In genomic region chr5:127699416-127699815, GRCh38 we compare ENCODE assay signal across 24 cellular contexts. TPM values are rescaled to one million over a fixed set of nuclear protein-coding genes. Genes with fewer than 3 reads are reported as not detected.
"Had no signal": no experiment of that assay in that cellular context is flagged by ENCODE, and none has a peak within 500 bp of the region (broad histone marks: within the 10 kb centered on the region; RNA-seq: fewer than 3 reads in every experiment).

No MANE protein-coding gene starts in this region.

- H3K27ac Mint-ChIP-seq: dendritic cell treated with granulocyte-macrophage colony-stimulating factor and Interleukin-4, amounts not matched to agents 40 ng/mL and 50 ng/mL, for 4 days; natural killer cell; neural progenitor cell had no signal

- H3K9me3 Mint-ChIP-seq: dendritic cell treated with granulocyte-macrophage colony-stimulating factor and Interleukin-4, amounts not matched to agents 40 ng/mL and 50 ng/mL, for 4 days; neural progenitor cell had no signal

- H3K27ac ChIP-seq: esophagus squamous epithelium, heart left ventricle, neural progenitor cell, right atrium auricular region had no signal

- H3K4me1 ChIP-seq: esophagus squamous epithelium had no signal

- H3K4me3 ChIP-seq: esophagus squamous epithelium, heart left ventricle, lung, neural progenitor cell, right atrium auricular region had no signal

- ATAC-seq: heart left ventricle, left colon, left ventricle myocardium superior, natural killer cell had no signal

- H3K4me1 Mint-ChIP-seq: natural killer cell had no signal

- H3K4me3 Mint-ChIP-seq: dendritic cell treated with granulocyte-macrophage colony-stimulating factor and Interleukin-4, amounts not matched to agents 40 ng/mL and 50 ng/mL, for 4 days; natural killer cell; neural progenitor cell had no signal

- H3K27me3 ChIP-seq: esophagus squamous epithelium, heart left ventricle, neural progenitor cell, right atrium auricular region had no signal

- H3K36me3 ChIP-seq: esophagus squamous epithelium, heart left ventricle, neural progenitor cell, right atrium auricular region had no signal

- DNase-seq: esophagus squamous epithelium; heart left ventricle; hippocampal formation; left colon; left ventricle myocardium superior; natural killer cell; posterior cingulate gyrus; small intestine; stimulated activated CD4-positive, alpha-beta T cell treated with anti-CD3 and anti-CD28 coated beads, Interleukin-12 subunit alpha, Interleukin-12 subunit beta, amount 100 ng/mL, for 4 hours; stimulated activated naive CD4-positive, alpha-beta T cell treated with Interleukin-2 at 50 U/mL for 16 hours; trophoblast cell had no signal

- H2AFZ ChIP-seq: neural progenitor cell had no signal

- H3K36me3 Mint-ChIP-seq: natural killer cell, neural progenitor cell had no signal

- H3K27me3 Mint-ChIP-seq: dendritic cell treated with granulocyte-macrophage colony-stimulating factor and Interleukin-4, amounts not matched to agents 40 ng/mL and 50 ng/mL, for 4 days had no signal

- H3K9me3 ChIP-seq: esophagus squamous epithelium, heart left ventricle, right atrium auricular region had no signal

RNA-seq across cellular contexts. Expression of gene CCDC192, which starts 3.8 kb away (rescaled TPM):
- total RNA-seq: epithelial cell of proximal tubule, esophagus squamous epithelium, frontal cortex, glomerular endothelial cell, kidney epithelial cell, left colon, left ventricle myocardium superior, mononuclear cell, natural killer cell, osteoblast, pulmonary artery endothelial cell, right atrium auricular region, urinary bladder had no signal

RNA-seq across cellular contexts. Expression of gene CTXN3, which starts 50.5 kb away (rescaled TPM):
- total RNA-seq: epithelial cell of proximal tubule, glomerular endothelial cell, heart left ventricle, kidney epithelial cell, left colon, left ventricle myocardium superior, lung, mesenteric fat pad, mononuclear cell, natural killer cell, osteoblast, pulmonary artery endothelial cell, right atrium auricular region had no signal
- polyA plus RNA-seq: heart left ventricle, lung, small intestine had no signal
